In the genomic region with DNA sequence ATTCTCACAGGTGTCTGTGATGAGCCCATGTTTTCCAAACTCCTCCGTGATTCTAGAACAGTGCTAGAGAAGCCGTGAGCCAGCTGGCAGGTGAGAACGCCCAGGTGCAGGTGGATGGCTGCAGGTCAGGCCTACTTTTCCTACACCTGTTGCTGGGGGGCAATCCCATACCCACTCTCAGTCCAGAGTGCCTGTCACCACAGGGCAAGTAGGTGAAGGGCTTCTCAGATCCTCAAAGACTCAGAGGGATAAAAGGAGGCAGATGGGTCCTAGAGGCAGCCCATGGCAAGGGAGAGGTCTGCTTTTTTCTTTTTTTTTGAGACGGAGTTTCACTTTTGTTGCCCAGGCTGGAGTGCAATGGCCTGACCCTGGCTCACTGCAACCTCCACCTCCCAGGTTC, we compare ENCODE assay signal across 15 cellular contexts. TPM values are rescaled to one million over a fixed set of nuclear protein-coding genes. Genes with fewer than 3 reads are reported as not detected.
DNase-seq lines count a peak whose midpoint lies in the region; ATAC-seq and TF ChIP-seq lines count a peak whose summit lies in the region.
"Had no signal": no experiment of that assay in that cellular context is flagged by ENCODE, and none has a peak within 500 bp of the region (broad histone marks: within the 10 kb centered on the region; RNA-seq: fewer than 3 reads in every experiment).

No MANE protein-coding gene starts in this region.

- no peak overlapping the region for H3K18ac ChIP-seq in H9 (ENCODE audit: insufficient read length, low read depth, low read length)

- H3K4me1 Mint-ChIP-seq in H9 (peaks cover 30 to 31% of the 10 kb centered on the region in 2 experiments), mesothelial cell of epicardium (peaks cover 22% of the 10 kb centered on the region), Calu3 (ENCODE audit: low read depth, unreplicated experiment) (peaks cover 9% of the 10 kb centered on the region)

- H2BK20ac ChIP-seq in H9 (ENCODE audit: low read depth, low read length, poor library complexity, severe bottlenecking): no peak overlapping the region

- no peak overlapping the region for H2BK5ac ChIP-seq in H9 (ENCODE audit: insufficient read length, low read length)

- H3K27ac Mint-ChIP-seq in H9: no peak overlapping the region
- no peak overlapping the region for H3K27ac Mint-ChIP-seq in mesothelial cell of epicardium
- H3K27ac Mint-ChIP-seq in Calu3 (ENCODE audit: unreplicated experiment): no peak overlapping the region

- no peak overlapping the region for H3K56ac ChIP-seq in H9 (ENCODE audit: insufficient read length, low read depth, low read length)

- H3K9ac ChIP-seq in H9 (ENCODE audit: extremely low read depth, insufficient read length, low read length): no peak overlapping the region

- DNase-seq in AG20443 (ENCODE audit: low spot score): peak; percentile 26
- no peak for DNase-seq in H9
- DNase-seq in choroid plexus epithelial cell (ENCODE audit: low read depth): no peak
- DNase-seq in mesothelial cell of epicardium (ENCODE audit: low spot score in 2 of 2, unreplicated experiment in 2 of 2): no peak
- no peak for DNase-seq in Calu3
- no peak for DNase-seq in NCI-H2029 (lab: John Stamatoyannopoulos, UW)
- DNase-seq: activated CD4-positive, alpha-beta T cell treated with anti-CD3 and anti-CD28 coated beads, Interleukin-2, amount 50 U/mL, for 1 hour; Karpas-422; left ventricle myocardium superior; NCI-H2227 treated with DMSO at 0.1 percent for 48 hours; retina; SHP77 treated with DMSO at 0.1 percent for 48 hours had no signal

- H3K4me3 Mint-ChIP-seq in H9 (peak overlapping the region; percentile 63 to 78; a peak in 4 of 5 replicates), mesothelial cell of epicardium (peak overlapping the region; percentile 71), Calu3 (ENCODE audit: low read depth, unreplicated experiment) (no peak overlapping the region)

- H2BK12ac ChIP-seq in H9 (ENCODE audit: insufficient read length, low read depth, low read length): no peak overlapping the region

- CTCF ChIA-PET in Calu3 (lab: Charles Lee): interaction anchor here (0.5 kb wide), 1 partner anchor 18 kb away, joined by 4 read pairs; no protein-coding TSS in a partner anchor

- no CpG with 5 or more reads among the region's 4 CpGs for WGBS in H9 (ENCODE audit: extremely low coverage, insufficient read length, low lambda C conversion rate)

- H3K36me3 Mint-ChIP-seq in H9 (ENCODE audit: insufficient read depth in 1 of 3, low read depth in 3 of 3) (peaks cover under 1 to 14% (median 5%) of the 10 kb centered on the region in 3 experiments; a peak in 4 of 7 replicates), mesothelial cell of epicardium (peaks cover 2% of the 10 kb centered on the region), Calu3 (ENCODE audit: insufficient read depth, unreplicated experiment) (peaks cover 13% of the 10 kb centered on the region)

- H3K9me3 Mint-ChIP-seq in H9 (no peaks in the 10 kb centered on the region; a peak in 1 of 5 replicates), mesothelial cell of epicardium (no peaks in the 10 kb centered on the region), Calu3 (ENCODE audit: low read depth, unreplicated experiment) (no peaks in the 10 kb centered on the region)

- no peak overlapping the region for H3T11ph ChIP-seq in H9 (ENCODE audit: low read length)

- H3K23me2 ChIP-seq in H9 (ENCODE audit: insufficient read length, low read depth, low read length, poor library complexity, severe bottlenecking): peaks cover 14% of the 10 kb centered on the region

- no peak overlapping the region for H4K8ac ChIP-seq in H9 (replicated peaks; ENCODE audit: insufficient read length, low read depth, low read length)

- no peaks in the 10 kb centered on the region; the same call in 1 of the 2 replicates for H3K27me3 ChIP-seq in H9 (ENCODE audit: insufficient read depth, low read length)

- peaks cover 4% of the 10 kb centered on the region; the same call in 1 of the 2 replicates for H3K79me2 ChIP-seq in H9 (ENCODE audit: insufficient read depth, low read length)

- no peak overlapping the region for H2BK120ac ChIP-seq in H9 (ENCODE audit: low read depth, low read length, poor library complexity, severe bottlenecking)

- H4K91ac ChIP-seq in H9 (ENCODE audit: insufficient read length, low read depth, low read length): no peak overlapping the region

- H2AFZ ChIP-seq in H9 (ENCODE audit: low read length): no peak overlapping the region

- H3K4me1 ChIP-seq in H9 (ENCODE audit: insufficient read depth, low read length): no peaks in the 10 kb centered on the region; the same call in 1 of the 2 replicates

- no peaks in the 10 kb centered on the region for H3K9me3 ChIP-seq in H9 (ENCODE audit: control insufficient read depth, low read depth, low read length)

- no peak overlapping the region for H3K27ac ChIP-seq in H9 (ENCODE audit: insufficient read length, low read depth, low read length)
- H3K27ac ChIP-seq: epithelial cell of prostate had no signal

- peak overlapping the region; percentile 82 for H3K4me3 ChIP-seq in choroid plexus epithelial cell (ENCODE audit: low read depth, low read length)

- peak overlapping the region; percentile 90 for H3K4me2 ChIP-seq in H9 (ENCODE audit: insufficient read depth, insufficient read length, low read length)

- H2BK15ac ChIP-seq in H9 (ENCODE audit: low read depth, low read length): no peak overlapping the region

- intact Hi-C loops in Calu3 (cut with micrococcal nuclease; ENCODE audit: unreplicated experiment): no loop called here

- no peak overlapping the region for H3K14ac ChIP-seq in H9 (ENCODE audit: insufficient read depth, low read length)

- H3K79me1 ChIP-seq in H9 (ENCODE audit: insufficient read depth, low read depth, low read length, poor library complexity, severe bottlenecking): no peaks in the 10 kb centered on the region

- TF ChIP-seq CTCF in H9 (conservative IDR thresholded peaks at IDR 0.05) (no peak), choroid plexus epithelial cell (conservative IDR thresholded peaks at IDR 0.05; ENCODE audit: low read depth, low read length) (no peak), mesothelial cell of epicardium (IDR thresholded peaks at IDR 0.05; ENCODE audit: unreplicated experiment) (no peak), Calu3 (IDR thresholded peaks at IDR 0.05; ENCODE audit: unreplicated experiment) (no peak)

- H3K27me3 Mint-ChIP-seq in H9 (ENCODE audit: low read depth): peaks cover 18% of the 10 kb centered on the region
- H3K27me3 Mint-ChIP-seq in mesothelial cell of epicardium (ENCODE audit: low read depth): peaks cover 5% of the 10 kb centered on the region
- no peaks in the 10 kb centered on the region for H3K27me3 Mint-ChIP-seq in Calu3 (ENCODE audit: unreplicated experiment)

- no peak overlapping the region for H4K5ac ChIP-seq in H9 (ENCODE audit: insufficient read length, low read depth, low read length)

- no peak overlapping the region for H3K4ac ChIP-seq in H9 (ENCODE audit: low read depth, low read length)

- H3K23ac ChIP-seq in H9 (ENCODE audit: insufficient read length, low read depth, low read length): no peak overlapping the region

- no peaks in the 10 kb centered on the region for H4K20me1 ChIP-seq in H9 (ENCODE audit: control insufficient read depth, insufficient read depth, insufficient read length)

- no TSS peak for BruUV-seq in Calu3 (replicated peaks; lab: Mats Ljungman, UMichigan)

- H2AK5ac ChIP-seq in H9 (ENCODE audit: insufficient read length, low read length): no peak overlapping the region

- ATAC-seq in HG03342 (IDR thresholded peaks at IDR 0.05; ENCODE audit: unreplicated experiment): no peak
- ATAC-seq in GM19351 (IDR thresholded peaks at IDR 0.05; ENCODE audit: unreplicated experiment): no peak

RNA-seq across cellular contexts. Expression of a gene that starts 50.7 kb away (rescaled TPM):
- total RNA-seq in H9 (2021): 7.6 and 7.9 TPM in 2 replicates
- 71.2 to 74.6 TPM (median 73.1 TPM) in 3 replicates for total RNA-seq in mesothelial cell of epicardium
- total RNA-seq in Calu3 (2022): 18.0 TPM in 2 replicates

RNA-seq across cellular contexts. Expression of a gene that starts 55.0 kb away (rescaled TPM):
- total RNA-seq in H9 (2021) (3.8 and 4.1 TPM in 2 replicates), mesothelial cell of epicardium (8.3 to 9.4 TPM (median 8.5 TPM) in 3 replicates), Calu3 (2022) (5.4 and 12.5 TPM in 2 replicates)
